ENCODE assay signal across 27 cellular contexts in the genomic region with DNA sequence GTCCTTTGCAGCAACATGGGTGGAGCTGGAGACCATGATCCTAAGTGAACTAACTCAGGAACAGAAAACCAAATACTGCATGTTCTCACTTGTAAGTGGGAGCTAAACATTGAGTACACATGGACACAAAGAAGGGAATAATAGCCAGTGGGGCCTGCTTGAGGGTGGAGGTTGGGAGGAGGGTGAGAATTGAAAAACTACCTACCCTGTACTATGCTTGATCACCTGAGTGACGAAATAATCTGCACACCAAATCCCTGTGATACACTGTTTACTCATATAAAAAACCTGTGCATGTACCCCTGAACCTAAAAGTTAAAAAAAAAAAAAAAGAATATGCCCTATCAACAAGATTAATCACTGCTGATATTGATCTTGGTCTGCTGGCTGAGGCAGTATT. TPM values are rescaled to one million over a fixed set of nuclear protein-coding genes. Genes with fewer than 3 reads are reported as not detected.
"Had no signal": no experiment of that assay in that cellular context is flagged by ENCODE, and none has a peak within 500 bp of the region (broad histone marks: within the 10 kb centered on the region; RNA-seq: fewer than 3 reads in every experiment).

No MANE protein-coding gene starts in this region.

- H3K4me3 ChIP-seq: ascending aorta, colonic mucosa, dorsolateral prefrontal cortex, esophagus squamous epithelium, gastroesophageal sphincter, heart right ventricle had no signal

- H3K4me1 ChIP-seq: colonic mucosa, esophagus squamous epithelium, gastroesophageal sphincter had no signal

- DNase-seq: activated B cell treated with CpG ODN at 0.5 μM for 24 hours; activated CD4-positive, alpha-beta T cell treated with anti-CD3 and anti-CD28 coated beads for 48 hours; activated CD4-positive, alpha-beta T cell treated with anti-CD3 and anti-CD28 coated beads, Interleukin-2, amount 50 U/mL, for 1 hour; activated CD4-positive, alpha-beta T cell treated with anti-CD3 and anti-CD28 coated beads, Interleukin-2, amount 50 U/mL, for 48 hours; activated CD8-positive, alpha-beta memory T cell treated with anti-CD3 and anti-CD28 coated beads for 24 hours; activated CD8-positive, alpha-beta T cell treated with anti-CD3 and anti-CD28 coated beads for 36 hours; activated effector memory CD4-positive, alpha-beta T cell treated with anti-CD3 and anti-CD28 coated beads, Interleukin-2, amount 50 U/mL, for 16 hours; activated naive CD4-positive, alpha-beta T cell; activated naive CD4-positive, alpha-beta T cell treated with anti-CD3 and anti-CD28 coated beads, Interleukin-2, amount 10 ng/mL, durations not matched to agents 7 days and 5 days; activated naive CD8-positive, alpha-beta T cell treated with anti-CD3 and anti-CD28 coated beads, Interleukin-2, amount 10 ng/mL, durations not matched to agents 7 days and 5 days; activated T-cell treated with anti-CD3 and anti-CD28 coated beads, Interleukin-2, amount 50 U/mL, for 4 hours; caudate nucleus; colonic mucosa; dorsolateral prefrontal cortex; effector memory CD4-positive, alpha-beta T cell; endodermal cell; esophagus squamous epithelium; foreskin melanocyte; heart right ventricle; T-helper 2 cell; WERI-Rb-1 had no signal

- H3K36me3 ChIP-seq: ascending aorta, colonic mucosa, esophagus squamous epithelium, gastroesophageal sphincter, heart right ventricle, WERI-Rb-1 had no signal

- H3K27ac ChIP-seq: ascending aorta, colonic mucosa, esophagus squamous epithelium, gastroesophageal sphincter, heart right ventricle, WERI-Rb-1 had no signal

- ATAC-seq: activated CD4-positive, CD25-positive, alpha-beta regulatory T cell treated with anti-CD3 and anti-CD28 coated beads, Interleukin-2, amount 50 U/mL, for 24 hours; activated CD8-positive, alpha-beta T cell treated with anti-CD3 and anti-CD28 coated beads for 36 hours; activated naive CD4-positive, alpha-beta T cell treated with anti-CD3 and anti-CD28 coated beads, Interleukin-2, amount 50 U/mL, for 72 hours; activated T-cell treated with anti-CD3 and anti-CD28 coated beads, Interleukin-2, amount 50 U/mL, for 4 hours; activated T-helper 17 cell treated with anti-CD3 and anti-CD28 coated beads, Interleukin-2, amount 50 U/mL, for 72 hours; gastroesophageal sphincter; heart right ventricle had no signal

- H3K9me3 ChIP-seq: ascending aorta, colonic mucosa, esophagus squamous epithelium, gastroesophageal sphincter had no signal

- H3K27me3 ChIP-seq: ascending aorta, colonic mucosa, dorsolateral prefrontal cortex, esophagus squamous epithelium, gastroesophageal sphincter, heart right ventricle had no signal

RNA-seq across cellular contexts. Expression of a gene that starts 58.7 kb away (rescaled TPM):
- total RNA-seq: activated B cell treated with CpG ODN at 0.5 μM for 24 hours; activated CD8-positive, alpha-beta T cell treated with anti-CD3 and anti-CD28 coated beads for 36 hours; activated naive CD4-positive, alpha-beta T cell treated with anti-CD3 and anti-CD28 coated beads, Interleukin-2, amount 50 U/mL, for 72 hours; activated naive CD8-positive, alpha-beta T cell treated with anti-CD3 and anti-CD28 coated beads, Interleukin-2, amount 10 ng/mL, durations not matched to agents 7 days and 5 days; activated T-cell treated with anti-CD3 and anti-CD28 coated beads, Interleukin-2, amount 50 U/mL, for 4 hours; activated T-helper 17 cell treated with anti-CD3 and anti-CD28 coated beads, Interleukin-2, amount 50 U/mL, for 72 hours; T-helper 1 cell treated with Interleukin-12 subunit alpha and Interleukin-12 subunit beta and Interleukin-4 antibody, amounts not matched to agents 30 ng/mL and 1 ng/mL, for 36 hours had no signal
